Comparison of ENCODE assay signal across 10 cellular contexts in the genomic region with DNA sequence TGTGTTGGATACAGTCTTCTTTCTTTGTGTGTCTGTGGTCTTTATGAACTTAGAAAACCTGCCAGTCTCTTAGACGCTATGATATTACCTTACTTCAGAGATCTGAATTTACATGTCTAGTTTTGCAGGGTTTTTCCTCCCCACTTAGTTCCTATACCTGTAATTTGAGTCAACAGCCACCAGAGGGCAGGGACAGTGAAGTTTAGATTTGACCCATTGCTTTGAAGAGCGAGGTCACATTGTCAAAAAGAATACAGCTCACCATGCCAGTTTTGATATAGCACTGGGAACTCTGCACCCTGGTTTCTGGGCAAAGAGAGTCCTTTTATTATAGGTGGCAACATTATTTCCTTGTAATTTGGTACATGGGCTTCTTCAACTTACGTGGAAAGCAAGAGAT.
DNase-seq lines count a peak whose midpoint lies in the region; ATAC-seq and TF ChIP-seq lines count a peak whose summit lies in the region.
"Had no signal": no experiment of that assay in that cellular context is flagged by ENCODE, and none has a peak within 500 bp of the region (broad histone marks: within the 10 kb centered on the region; RNA-seq: fewer than 3 reads in every experiment).

No MANE protein-coding gene starts in this region.

- H3K36me3 ChIP-seq in kidney epithelial cell (ENCODE audit: control insufficient read depth, insufficient read depth, low read length), result no peaks in the 10 kb centered on the region

- H3K27ac ChIP-seq in HL-60 (replicated peaks), result no peak overlapping the region
- H3K27ac ChIP-seq: skin epidermis had no signal

- H3K27me3 ChIP-seq in HL-60 (ENCODE audit: insufficient read depth, poor library complexity, severe bottlenecking) (peaks cover 5% of the 10 kb centered on the region), kidney epithelial cell (ENCODE audit: control insufficient read depth, insufficient read depth, low read length) (peaks cover 5% of the 10 kb centered on the region)

- ATAC-seq in activated CD4-positive, CD25-positive, alpha-beta regulatory T cell treated with anti-CD3 and anti-CD28 coated beads, Interleukin-2, amount 50 U/mL, for 24 hours, result no peak

- no peak overlapping the region for H3K4me3 ChIP-seq in HL-60 (replicated peaks; ENCODE audit: insufficient read depth, low read length)
- H3K4me3 ChIP-seq in kidney epithelial cell (ENCODE audit: low read depth, low read length), result no peak overlapping the region
- H3K4me3 ChIP-seq: skin epidermis had no signal

- DNase-seq in COLO829 (ENCODE audit: low spot score) (peak; percentile 17), HL-60 (ENCODE audit: low read depth in 1 of 2, low spot score in 1 of 2) (peak; percentile 6 to 43), SK-N-DZ (ENCODE audit: low spot score) (peak; percentile 29), kidney epithelial cell (ENCODE audit: low read depth) (no peak), globus pallidus (ENCODE audit: low spot score) (no peak), NCI-H446 treated with DMSO at 0.1 percent for 48 hours (lab: John Stamatoyannopoulos, UW) (no peak)
- no peak for DNase-seq in activated CD4-positive, alpha-beta T cell treated with anti-CD3 and anti-CD28 coated beads, Interleukin-2, amount 50 U/mL, for 4 hours
- DNase-seq: activated CD4-positive, alpha-beta T cell treated with anti-CD3 and anti-CD28 coated beads, Interleukin-2, amount 10 ng/mL, durations not matched to agents 24 days and 14 days had no signal

- TF ChIP-seq CTCF in HL-60 (IDR thresholded peaks at IDR 0.05; ENCODE audit: insufficient read depth, low read length), result peak; percentile 70
- peak; percentile 35 for TF ChIP-seq CTCF in kidney epithelial cell (IDR thresholded peaks at IDR 0.05; ENCODE audit: insufficient read depth, low read length, poor library complexity, severe bottlenecking)

Comparison
In these comparisons a context has a peak if more than half of its experiments do, and no peak if none do; other contexts are left out.
1. DNase-seq: peak in COLO829 (single experiment), HL-60 (2 of 2) and SK-N-DZ (single experiment); none in kidney epithelial cell (single experiment), globus pallidus (single experiment), NCI-H446 treated with DMSO at 0.1 percent for 48 hours (single experiment) and activated CD4-positive, alpha-beta T cell treated with anti-CD3 and anti-CD28 coated beads, Interleukin-2, amount 50 U/mL, for 4 hours (0 of 2).